In genomic region chr7:129773328-129773731, GRCh38 we compare ENCODE assay signal across 26 cellular contexts.
DNase-seq lines count a peak whose midpoint lies in the region; ATAC-seq and TF ChIP-seq lines count a peak whose summit lies in the region.
"Had no signal": no experiment of that assay in that cellular context is flagged by ENCODE, and none has a peak within 500 bp of the region (broad histone marks: within the 10 kb centered on the region; RNA-seq: fewer than 3 reads in every experiment).

No MANE protein-coding gene starts in this region.

- peaks cover 0 to 86% (median 39%) of the 10 kb centered on the region in 11 experiments; a peak in 17 of 22 replicates for H4K20me1 ChIP-seq in BLaER1 treated with 17β-estradiol and CSF1 and Interleukin-3, amounts not matched to agents 10 nM and 100 nM

- H3K4me3 Mint-ChIP-seq in T-helper 17 cell (no peak overlapping the region), memory B cell (no peak overlapping the region), Calu3 (ENCODE audit: low read depth, unreplicated experiment) (no peak overlapping the region)
- H3K4me3 Mint-ChIP-seq: activated CD4-positive, alpha-beta T cell treated with anti-CD3 and anti-CD28 coated beads, Interleukin-2, amount 10 ng/mL, durations not matched to agents 24 days and 14 days; activated CD8-positive, alpha-beta memory T cell treated with anti-CD3 and anti-CD28 coated beads, Interleukin-2, amount 10 ng/mL, durations not matched to agents 7 days and 5 days; activated T-helper 1 cell treated with anti-CD3 and anti-CD28 coated beads, Interleukin-12 subunit alpha, Interleukin-12 subunit beta, Interleukin-2, Interleukin-4 antibody, amounts not matched to agents 30 ng/mL and 10 ng/mL and 1 ng/mL, durations not matched to agents 14 hours and 24 hours and 36 hours; immature natural killer cell; neural crest cell had no signal

- peak overlapping the region in 5 of 11 experiments; percentile 4 to 62 (median 52); a peak in 8 of 22 replicates for H3K9ac ChIP-seq in BLaER1 treated with 17β-estradiol and CSF1 and Interleukin-3, amounts not matched to agents 10 nM and 100 nM

- H3K4me1 Mint-ChIP-seq in T-helper 17 cell (peaks cover 6% of the 10 kb centered on the region), memory B cell (no peaks in the 10 kb centered on the region), Calu3 (ENCODE audit: low read depth, unreplicated experiment) (no peaks in the 10 kb centered on the region)
- H3K4me1 Mint-ChIP-seq: neural crest cell had no signal

- H3K9me3 Mint-ChIP-seq in memory B cell, result no peaks in the 10 kb centered on the region
- H3K9me3 Mint-ChIP-seq in Calu3 (ENCODE audit: low read depth, unreplicated experiment), result no peaks in the 10 kb centered on the region
- H3K9me3 Mint-ChIP-seq: activated CD4-positive, alpha-beta T cell treated with anti-CD3 and anti-CD28 coated beads, Interleukin-2, amount 10 ng/mL, durations not matched to agents 24 days and 14 days; activated naive CD4-positive, alpha-beta T cell treated with anti-CD3 and anti-CD28 coated beads, Interleukin-2, amount 50 U/mL, for 72 hours; activated T-helper 1 cell treated with anti-CD3 and anti-CD28 coated beads, Interleukin-12 subunit alpha, Interleukin-12 subunit beta, Interleukin-2, Interleukin-4 antibody, amounts not matched to agents 30 ng/mL and 10 ng/mL and 1 ng/mL, durations not matched to agents 14 hours and 24 hours and 36 hours; immature natural killer cell; neural crest cell had no signal

- H3K4me2 ChIP-seq in BLaER1 treated with 17β-estradiol and CSF1 and Interleukin-3, amounts not matched to agents 10 nM and 100 nM, result peak overlapping the region; percentile 27 to 99 (median 85)

- intact Hi-C loops in Calu3 (cut with micrococcal nuclease; ENCODE audit: unreplicated experiment), result no loop called here

- peak overlapping the region in 4 of 11 experiments; percentile 32 to 61 (median 46); a peak in 7 of 22 replicates for H3K27ac ChIP-seq in BLaER1 treated with 17β-estradiol and CSF1 and Interleukin-3, amounts not matched to agents 10 nM and 100 nM
- H3K27ac ChIP-seq: ascending aorta, testis had no signal

- H3K4me3 ChIP-seq in BLaER1 treated with 17β-estradiol and CSF1 and Interleukin-3, amounts not matched to agents 10 nM and 100 nM, result peak overlapping the region in 2 of 10 experiments; percentile 7 to 43; a peak in 2 of 20 replicates
- H3K4me3 ChIP-seq: ascending aorta, testis had no signal

- peaks cover 36 to 93% (median 82%) of the 10 kb centered on the region in 10 experiments for H3K4me1 ChIP-seq in BLaER1 treated with 17β-estradiol and CSF1 and Interleukin-3, amounts not matched to agents 10 nM and 100 nM
- H3K4me1 ChIP-seq: ascending aorta, testis had no signal

- TF ChIP-seq CTCF in Calu3 (IDR thresholded peaks at IDR 0.05; ENCODE audit: unreplicated experiment), result no peak

- H3K27me3 ChIP-seq in BLaER1 treated with 17β-estradiol and CSF1 and Interleukin-3, amounts not matched to agents 10 nM and 100 nM, result peaks cover 34 to 68% (median 44%) of the 10 kb centered on the region in 11 experiments
- H3K27me3 ChIP-seq: testis had no signal

- H3K27ac Mint-ChIP-seq in T-helper 17 cell (peak overlapping the region; percentile 27), memory B cell (no peak overlapping the region), Calu3 (ENCODE audit: unreplicated experiment) (no peak overlapping the region)
- H3K27ac Mint-ChIP-seq: activated CD4-positive, alpha-beta T cell treated with anti-CD3 and anti-CD28 coated beads, Interleukin-2, amount 10 ng/mL, durations not matched to agents 24 days and 14 days; activated CD8-positive, alpha-beta memory T cell treated with anti-CD3 and anti-CD28 coated beads, Interleukin-2, amount 10 ng/mL, durations not matched to agents 7 days and 5 days; activated naive CD4-positive, alpha-beta T cell treated with anti-CD3 and anti-CD28 coated beads, Interleukin-2, amount 50 U/mL, for 72 hours; activated T-helper 1 cell treated with anti-CD3 and anti-CD28 coated beads, Interleukin-12 subunit alpha, Interleukin-12 subunit beta, Interleukin-2, Interleukin-4 antibody, amounts not matched to agents 30 ng/mL and 10 ng/mL and 1 ng/mL, durations not matched to agents 14 hours and 24 hours and 36 hours; immature natural killer cell had no signal

- H3K36me3 ChIP-seq in BLaER1 treated with 17β-estradiol and CSF1 and Interleukin-3, amounts not matched to agents 10 nM and 100 nM, result no peaks in the 10 kb centered on the region
- H3K36me3 ChIP-seq: ascending aorta had no signal

- DNase-seq in HK-2 (ENCODE audit: unreplicated experiment), result peak; percentile 30
- no peak for DNase-seq in T-helper 17 cell
- DNase-seq in memory B cell (ENCODE audit: low spot score in 2 of 2), result no peak
- DNase-seq in Calu3, result no peak
- DNase-seq in NCI-H226, result no peak
- no peak for DNase-seq in foreskin melanocyte
- DNase-seq: activated CD4-positive, alpha-beta T cell treated with anti-CD3 and anti-CD28 coated beads, Interleukin-2, amount 10 ng/mL, durations not matched to agents 24 days and 14 days; activated CD8-positive, alpha-beta memory T cell treated with anti-CD3 and anti-CD28 coated beads, Interleukin-2, amount 10 ng/mL, durations not matched to agents 7 days and 5 days; caudate nucleus; dermis blood vessel endothelial cell; immature natural killer cell; left ventricle myocardium superior; midbrain; NCI-H187; OCI-M1; SHP77 treated with DMSO at 0.1 percent for 48 hours; small intestine; stimulated activated CD4-positive, alpha-beta T cell treated with anti-CD3 and anti-CD28 coated beads, Interleukin-2, amount 100 ng/mL, for 48 hours; stimulated activated naive CD4-positive, alpha-beta T cell; testis had no signal

- peaks cover 13% of the 10 kb centered on the region for H3K27me3 Mint-ChIP-seq in T-helper 17 cell
- H3K27me3 Mint-ChIP-seq in memory B cell, result peaks cover 5% of the 10 kb centered on the region
- H3K27me3 Mint-ChIP-seq in Calu3 (ENCODE audit: unreplicated experiment), result no peaks in the 10 kb centered on the region

- H3K36me3 Mint-ChIP-seq in T-helper 17 cell (ENCODE audit: low read depth) (no peaks in the 10 kb centered on the region), memory B cell (no peaks in the 10 kb centered on the region), Calu3 (ENCODE audit: insufficient read depth, unreplicated experiment) (peaks cover 6% of the 10 kb centered on the region)
- H3K36me3 Mint-ChIP-seq: activated CD8-positive, alpha-beta memory T cell treated with anti-CD3 and anti-CD28 coated beads, Interleukin-2, amount 10 ng/mL, durations not matched to agents 7 days and 5 days; activated naive CD4-positive, alpha-beta T cell treated with anti-CD3 and anti-CD28 coated beads, Interleukin-2, amount 50 U/mL, for 72 hours; immature natural killer cell had no signal

- CTCF ChIA-PET in Calu3 (lab: Charles Lee), result interaction anchor here (0.8 kb wide), 1 partner anchor 15 kb away, joined by 3 read pairs; no protein-coding TSS in a partner anchor

- ATAC-seq in T-helper 17 cell (no peak), memory B cell (ENCODE audit: low read depth) (peak; percentile 53), GM21528 (IDR thresholded peaks at IDR 0.05; ENCODE audit: low FRiP score, unreplicated experiment) (no peak)
- ATAC-seq: activated CD8-positive, alpha-beta memory T cell treated with anti-CD3 and anti-CD28 coated beads, Interleukin-2, amount 10 ng/mL, durations not matched to agents 7 days and 5 days; activated naive CD4-positive, alpha-beta T cell treated with anti-CD3 and anti-CD28 coated beads, Interleukin-2, amount 50 U/mL, for 72 hours; left ventricle myocardium superior had no signal

- H3K9me3 ChIP-seq in BLaER1 treated with 17β-estradiol and CSF1 and Interleukin-3, amounts not matched to agents 10 nM and 100 nM (replicated peaks in 1 of 11), result peaks cover 0 to 6% (median 0%) of the 10 kb centered on the region in 11 experiments; a peak in 3 of 22 replicates
- no peaks in the 10 kb centered on the region for H3K9me3 ChIP-seq in T-helper 17 cell (ENCODE audit: control insufficient read depth, low read length, poor library complexity, severe bottlenecking)
- H3K9me3 ChIP-seq: ascending aorta, testis had no signal

- BruUV-seq in Calu3 (replicated peaks; lab: Mats Ljungman, UMichigan), result no TSS peak
